Comparison of ENCODE assay signal across 8 cellular contexts in genomic region chr5:35803221-35803651, GRCh38.
DNase-seq lines count a peak whose midpoint lies in the region; ATAC-seq and FAIRE-seq lines count a peak whose summit lies in the region.

No MANE protein-coding gene starts in this region.

- no peak for FAIRE-seq in urothelium cell line (lab: Jason Lieb, UNC)

- DNase-seq in DMS53 (lab: John Stamatoyannopoulos, UW) (peak; percentile 93), NCI-H1694 treated with DMSO at 0.1 percent for 48 hours (lab: John Stamatoyannopoulos, UW) (peak; percentile 75), amygdala (lab: John Stamatoyannopoulos, UW) (peak in 48 of 56 donors; percentile 12 to 87 (median 60)), iPS-NIHi11 (ENCODE audit: low spot score) (peak; percentile 78), urothelium cell line (ENCODE audit: low spot score) (peak; percentile 68)
- no peak for DNase-seq in stimulated activated naive CD4-positive, alpha-beta T cell treated with Interleukin-2 at 50 U/mL for 16 hours (lab: John Stamatoyannopoulos, UW)

- ATAC-seq in GM19395 (IDR thresholded peaks at IDR 0.05; ENCODE audit: unreplicated experiment) (no peak), GM18498 (IDR thresholded peaks at IDR 0.05; ENCODE audit: unreplicated experiment) (no peak)
